Comparison of ENCODE assay signal across 1 cellular context in genomic region chr2:51219468-51219867, GRCh38.
TF ChIP-seq lines count a peak whose summit lies in the region.

No MANE protein-coding gene starts in this region.

TF ChIP-seq in IMR-90, 13 proteins besides CTCF, POLR2A, EP300 and RAD21:
- TF ChIP-seq USF2 (IDR thresholded peaks at IDR 0.05; ENCODE audit: low read depth, low read length) (peak; percentile 27; the same call in 1 of the 2 replicates), CEBPB (IDR thresholded peaks at IDR 0.05; ENCODE audit: low read depth, low read length) (no peak), MXI1 (IDR thresholded peaks at IDR 0.05; ENCODE audit: borderline replicate concordance, low read depth, low read length) (no peak), SMC3 (IDR thresholded peaks at IDR 0.05; ENCODE audit: low read depth, low read length) (no peak), NFE2L2 (IDR thresholded peaks at IDR 0.05; ENCODE audit: low read depth, low read length) (no peak), MAFK (IDR thresholded peaks at IDR 0.05; ENCODE audit: low read depth, low read length) (0 out of 2 replicates have a peak, but pooled peaks have one; percentile 7), RCOR1 (IDR thresholded peaks at IDR 0.05; ENCODE audit: insufficient replicate concordance, low read length) (no peak), RFX5 (IDR thresholded peaks at IDR 0.05; ENCODE audit: low read depth, low read length) (no peak), BHLHE40 (IDR thresholded peaks at IDR 0.05; ENCODE audit: low read depth, low read length) (peak; percentile 18; the same call in 1 of the 2 replicates)
